ENCODE assay signal across 20 cellular contexts in the genomic region with DNA sequence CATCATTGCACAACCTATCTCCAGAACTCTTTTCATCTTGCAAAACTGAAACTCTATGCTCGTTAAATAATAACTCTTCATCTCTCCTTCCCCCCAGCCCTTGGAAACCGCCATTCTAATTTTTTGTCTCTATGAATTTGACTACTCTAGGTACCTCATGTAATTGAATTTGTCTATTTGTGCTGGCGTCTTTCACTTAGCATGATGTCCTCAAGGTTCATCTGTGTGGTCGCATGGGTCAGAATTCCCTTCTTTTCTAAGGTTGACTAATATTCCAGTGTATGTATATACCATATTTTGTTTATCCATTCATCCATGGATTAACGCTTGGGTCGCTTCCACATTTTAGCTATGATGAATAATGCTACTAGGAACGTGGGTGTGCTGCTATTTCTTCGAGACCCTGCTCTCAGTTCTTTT.
DNase-seq lines count a peak whose midpoint lies in the region; ATAC-seq and TF ChIP-seq lines count a peak whose summit lies in the region.
"Had no signal": no experiment of that assay in that cellular context is flagged by ENCODE, and none has a peak within 500 bp of the region (broad histone marks: within the 10 kb centered on the region; RNA-seq: fewer than 3 reads in every experiment).

No MANE protein-coding gene starts in this region.

- no peak overlapping the region for H3K27ac ChIP-seq in psoas muscle
- H3K27ac ChIP-seq: ascending aorta, PC-9 had no signal

- 93 to 95% (median 94%) methylated on average over 8 of the region's 8 CpGs for WGBS in psoas muscle, 3 donors

- no peaks in the 10 kb centered on the region for H3K4me1 ChIP-seq in psoas muscle
- H3K4me1 ChIP-seq: ascending aorta had no signal

- H3K4me3 ChIP-seq in psoas muscle: no peak overlapping the region
- H3K4me3 ChIP-seq: ascending aorta, PC-9 had no signal

- no peak for DNase-seq in stimulated activated CD4-positive, alpha-beta T cell treated with anti-CD3 and anti-CD28 coated beads, Interleukin-4, amount 100 ng/mL, for 1 hour
- DNase-seq in activated CD4-positive, alpha-beta T cell treated with anti-CD3 and anti-CD28 coated beads, Interleukin-2, amount 50 U/mL, for 48 hours: no peak
- no peak for DNase-seq in effector CD8-positive, alpha-beta T cell (lab: John Stamatoyannopoulos, UW)
- no peak for DNase-seq in psoas muscle
- DNase-seq: central memory CD4-positive, alpha-beta T cell; dermis blood vessel endothelial cell; H7; NCI-H1092 treated with DMSO at 0.1 percent for 48 hours; NCI-H2029 treated with DMSO at 0.1 percent for 48 hours; NCI-H345; PC-9; SHP77; small intestine; stimulated activated CD4-positive, alpha-beta T cell treated with anti-CD3 and anti-CD28 coated beads, Interleukin-2, amount 100 ng/mL, for 24 hours; stimulated activated naive CD4-positive, alpha-beta T cell treated with Interleukin-2 at 50 U/mL for 16 hours had no signal

- H3K36me3 ChIP-seq in psoas muscle (ENCODE audit: insufficient read depth in 1 of 2, low read depth in 1 of 2): no peaks in the 10 kb centered on the region
- H3K36me3 ChIP-seq: ascending aorta had no signal

- intact Hi-C loops in psoas muscle (cut with DNase I): no loop called here

- no peak for TF ChIP-seq CTCF in psoas muscle (IDR thresholded peaks at IDR 0.05)

- H3K9me3 ChIP-seq in psoas muscle: no peaks in the 10 kb centered on the region
- H3K9me3 ChIP-seq: ascending aorta had no signal

- no peaks in the 10 kb centered on the region for H3K27me3 ChIP-seq in psoas muscle (ENCODE audit: insufficient read depth in 3 of 3, low read length in 2 of 3)
- H3K27me3 ChIP-seq: ascending aorta had no signal

- ATAC-seq in GM18517 (IDR thresholded peaks at IDR 0.05; ENCODE audit: unreplicated experiment) (peak; percentile 64), GM19438 (IDR thresholded peaks at IDR 0.05; ENCODE audit: low read depth, unreplicated experiment) (peak; percentile 77), HG02840 (IDR thresholded peaks at IDR 0.05; ENCODE audit: low FRiP score, unreplicated experiment) (peak; percentile 65), HG03571 (IDR thresholded peaks at IDR 0.05; ENCODE audit: unreplicated experiment) (peak; percentile 46), psoas muscle (no peak)

Comparison
In these comparisons a context has a peak if more than half of its experiments do, and no peak if none do; other contexts are left out.
1. ATAC-seq: peak in GM18517 (single experiment), GM19438 (single experiment), HG02840 (single experiment) and HG03571 (single experiment); none in psoas muscle (0 of 4).